In genomic region chr15:39598186-39598850, GRCh38 we compare ENCODE assay signal across 10 cellular contexts. TPM values are rescaled to one million over a fixed set of nuclear protein-coding genes. Genes with fewer than 3 reads are reported as not detected.
DNase-seq lines count a peak whose midpoint lies in the region; FAIRE-seq and TF ChIP-seq lines count a peak whose summit lies in the region.
"Had no signal": no experiment of that assay in that cellular context is flagged by ENCODE, and none has a peak within 500 bp of the region (broad histone marks: within the 10 kb centered on the region; RNA-seq: fewer than 3 reads in every experiment).

No MANE protein-coding gene starts in this region.

- TF ChIP-seq POLR2A in adrenal gland (IDR thresholded peaks at IDR 0.05): peak in 1 of 2 donors; percentile 8

- peak; percentile 29 for DNase-seq in DMS53 (lab: John Stamatoyannopoulos, UW)
- DNase-seq in DMS53 treated with DMSO at 0.1 percent for 48 hours (lab: John Stamatoyannopoulos, UW; ENCODE audit: unreplicated experiment): no peak
- peak; percentile 66 for DNase-seq in bronchial epithelial cell (ENCODE audit: low read depth)
- DNase-seq in glomerular visceral epithelial cell (ENCODE audit: extremely low spot score): peak; percentile 56
- no peak for DNase-seq in smooth muscle cell (lab: John Stamatoyannopoulos, UW; ENCODE audit: unreplicated experiment)
- no peak for DNase-seq in H7
- DNase-seq in adrenal gland: no peak
- DNase-seq in nephron progenitor cell: no peak
- DNase-seq: activated T-cell treated with anti-CD3 and anti-CD28 coated beads, Interleukin-2, amount 50 U/mL, for 24 hours; heart left ventricle had no signal

- FAIRE-seq in bronchial epithelial cell (lab: Jason Lieb, UNC): no peak

- no peak overlapping the region for H3K27ac Mint-ChIP-seq in nephron progenitor cell
- H3K27ac Mint-ChIP-seq: activated T-cell treated with anti-CD3 and anti-CD28 coated beads, Interleukin-2, amount 50 U/mL, for 24 hours had no signal

- H3K9ac ChIP-seq in smooth muscle cell (ENCODE audit: low read depth): no peak overlapping the region

- no peak overlapping the region for H2AFZ ChIP-seq in smooth muscle cell (ENCODE audit: low read depth)

- no peaks in the 10 kb centered on the region for H3K27me3 ChIP-seq in bronchial epithelial cell (ENCODE audit: control insufficient read depth, insufficient read depth, low read length)
- no peaks in the 10 kb centered on the region for H3K27me3 ChIP-seq in smooth muscle cell (ENCODE audit: low read depth)
- H3K27me3 ChIP-seq in H7 (ENCODE audit: control insufficient read depth, insufficient read depth, low read length): no peaks in the 10 kb centered on the region
- H3K27me3 ChIP-seq in adrenal gland: no peaks in the 10 kb centered on the region
- H3K27me3 ChIP-seq: heart left ventricle had no signal

- H3K4me2 ChIP-seq in smooth muscle cell: no peak overlapping the region

- H3K36me3 Mint-ChIP-seq in nephron progenitor cell (ENCODE audit: low read depth): peaks cover 21% of the 10 kb centered on the region

- no peak overlapping the region for H3K4me3 ChIP-seq in bronchial epithelial cell (ENCODE audit: low read depth, low read length)
- H3K4me3 ChIP-seq in smooth muscle cell: no peak overlapping the region
- H3K4me3 ChIP-seq in H7 (ENCODE audit: insufficient read depth, low read depth, low read length): no peak overlapping the region
- H3K4me3 ChIP-seq in adrenal gland: no peak overlapping the region
- H3K4me3 ChIP-seq: heart left ventricle had no signal

- intact Hi-C loops in adrenal gland (cut with DNase I): no loop called here

- TF ChIP-seq CTCF in bronchial epithelial cell (IDR thresholded peaks at IDR 0.05; ENCODE audit: insufficient read depth, low read length, severe bottlenecking): no peak
- TF ChIP-seq CTCF in smooth muscle cell (IDR thresholded peaks at IDR 0.05; ENCODE audit: borderline replicate concordance, insufficient read depth, poor library complexity, severe bottlenecking): no peak
- no peak for TF ChIP-seq CTCF in adrenal gland (IDR thresholded peaks at IDR 0.05)
- TF ChIP-seq CTCF in nephron progenitor cell (IDR thresholded peaks at IDR 0.05): no peak

- no peaks in the 10 kb centered on the region for H3K27me3 Mint-ChIP-seq in nephron progenitor cell (ENCODE audit: low read depth, poor library complexity)
- H3K27me3 Mint-ChIP-seq: activated T-cell treated with anti-CD3 and anti-CD28 coated beads, Interleukin-2, amount 50 U/mL, for 24 hours had no signal

- H3F3A ChIP-seq in smooth muscle cell (ENCODE audit: low read depth): peaks cover 45% of the 10 kb centered on the region

- WGBS in smooth muscle cell (ENCODE audit: low lambda C conversion rate): 53% methylated on average over 3 of the region's 3 CpGs
- 47 to 53% (median 50%) methylated on average over 3 of the region's 3 CpGs for WGBS in adrenal gland, 4 donors

- H3K4me1 ChIP-seq in smooth muscle cell (ENCODE audit: low read depth) (peaks cover 4% of the 10 kb centered on the region), adrenal gland (replicated peaks in 1 of 2) (no peaks in the 10 kb centered on the region)

- no peaks in the 10 kb centered on the region for H3K9me3 Mint-ChIP-seq in nephron progenitor cell
- H3K9me3 Mint-ChIP-seq: activated T-cell treated with anti-CD3 and anti-CD28 coated beads, Interleukin-2, amount 50 U/mL, for 24 hours had no signal

- H3K27ac ChIP-seq in smooth muscle cell (ENCODE audit: low read depth) (peak overlapping the region; percentile 27), adrenal gland (no peak overlapping the region)
- H3K27ac ChIP-seq: heart left ventricle had no signal

- H3K9me3 ChIP-seq in smooth muscle cell (replicated peaks; ENCODE audit: low read depth) (no peaks in the 10 kb centered on the region), adrenal gland (replicated peaks in 1 of 3) (no peaks in the 10 kb centered on the region)
- H3K9me3 ChIP-seq: heart left ventricle had no signal

- no peaks in the 10 kb centered on the region for H3K79me2 ChIP-seq in smooth muscle cell (ENCODE audit: low read depth)

- no peaks in the 10 kb centered on the region for H3K4me1 Mint-ChIP-seq in nephron progenitor cell

- no peak overlapping the region for H3K4me3 Mint-ChIP-seq in nephron progenitor cell
- H3K4me3 Mint-ChIP-seq: activated T-cell treated with anti-CD3 and anti-CD28 coated beads, Interleukin-2, amount 50 U/mL, for 24 hours had no signal

- H3K36me3 ChIP-seq in bronchial epithelial cell (ENCODE audit: control insufficient read depth, insufficient read depth, low read length) (peaks cover 13% of the 10 kb centered on the region), smooth muscle cell (ENCODE audit: low read depth) (peaks cover 27% of the 10 kb centered on the region), H7 (replicated peaks; ENCODE audit: control insufficient read depth, insufficient read depth, low read length) (peaks cover 17% of the 10 kb centered on the region), adrenal gland (replicated peaks in 1 of 2) (peaks cover 0 to 22% of the 10 kb centered on the region in 2 donors)

- peaks cover 36% of the 10 kb centered on the region for H4K20me1 ChIP-seq in smooth muscle cell (ENCODE audit: low read depth)

RNA-seq across cellular contexts. Expression of gene THBS1, which starts 17.4 kb away (rescaled TPM):
- total RNA-seq in bronchial epithelial cell (37.8 and 162 TPM in 2 replicates), smooth muscle cell (648 and 662 TPM in 2 replicates), adrenal gland (100 to 1,000 TPM; 102 to 709 (median 441) TPM)
- polyA plus RNA-seq in smooth muscle cell (203 and 264 TPM in 2 replicates), adrenal gland (10 to 100 TPM; 33.9 to 62.7 (median 36.6) TPM)
- 9.9 and 10.1 TPM in 2 replicates for total RNA-seq in H7 (2014; rRNA removed; shearing (Covaris generic))

Comparison
In these comparisons a context has a peak if more than half of its experiments do, and no peak if none do; other contexts are left out.
1. DNase-seq: peak in DMS53 (single experiment), bronchial epithelial cell (single experiment) and glomerular visceral epithelial cell (single experiment); none in DMS53 treated with DMSO at 0.1 percent for 48 hours (single experiment), smooth muscle cell (single experiment), H7 (single experiment), adrenal gland (0 of 7) and nephron progenitor cell (single experiment).